In the genomic region with DNA sequence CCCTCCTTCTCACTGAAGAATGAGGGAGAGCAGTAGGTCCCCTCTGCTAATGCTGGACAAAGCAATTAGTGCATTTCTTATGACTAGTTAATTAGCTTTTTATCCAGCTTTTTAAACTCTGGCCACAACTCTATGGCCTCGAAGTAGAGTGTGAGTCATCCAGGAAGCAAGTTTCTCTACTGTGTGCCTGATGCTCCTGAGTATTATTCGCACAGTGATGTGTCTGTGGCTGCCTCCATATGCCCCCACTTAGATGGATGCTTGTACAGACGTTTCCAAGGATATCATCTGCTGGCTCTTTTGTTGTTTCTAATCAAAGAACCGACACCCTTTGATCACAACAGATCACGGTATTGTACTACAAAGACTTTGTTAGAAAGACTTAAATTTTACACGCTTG, we compare ENCODE assay signal across 13 cellular contexts. TPM values are rescaled to one million over a fixed set of nuclear protein-coding genes. Genes with fewer than 3 reads are reported as not detected.
DNase-seq lines count a peak whose midpoint lies in the region; ATAC-seq and TF ChIP-seq lines count a peak whose summit lies in the region.
"Had no signal": no experiment of that assay in that cellular context is flagged by ENCODE, and none has a peak within 500 bp of the region (broad histone marks: within the 10 kb centered on the region; RNA-seq: fewer than 3 reads in every experiment).

No MANE protein-coding gene starts in this region.

- H3K27ac Mint-ChIP-seq in MCF 10A (ENCODE audit: low read depth, unreplicated experiment) = no peak overlapping the region
- H3K27ac Mint-ChIP-seq: nephron had no signal

- DNase-seq in MCF 10A (ENCODE audit: unreplicated experiment) (peak; percentile 30), mammary epithelial cell (no peak), PC-9 (peak in 1 of 2 experiments; percentile 53), epithelial cell of esophagus (ENCODE audit: low read depth) (peak; percentile 37), upper lobe of right lung (no peak), T-helper 1 cell (no peak)
- no peak for DNase-seq in NK-92 treated with Interleukin-12 subunit alpha and Interleukin-12 subunit beta, amount 100 ng/mL, for 24 hours (lab: John Stamatoyannopoulos, UW)
- DNase-seq: brain microvascular endothelial cell, NCI-H2081 had no signal

- CTCF ChIA-PET in MCF 10A (lab: Yijun Ruan, JAX) = interaction anchor here (0.7 kb wide), 1 partner anchor 1021 kb away, joined by 4 read pairs; no protein-coding TSS in a partner anchor
- CTCF ChIA-PET in mammary epithelial cell (lab: Charles Lee; ENCODE audit: low non-redundant PET) = interaction anchor here (0.7 kb wide), 1 partner anchor 74 kb away, joined by 4 read pairs; no protein-coding TSS in a partner anchor
- CTCF ChIA-PET in PC-9 (lab: Charles Lee) = no interaction called here

- H3K79me2 ChIP-seq in mammary epithelial cell (ENCODE audit: insufficient read depth, low read length) (no peaks in the 10 kb centered on the region), PC-9 (ENCODE audit: low read depth) (no peaks in the 10 kb centered on the region)

- peaks cover 9% of the 10 kb centered on the region for H3K4me1 Mint-ChIP-seq in MCF 10A (ENCODE audit: insufficient read depth, unreplicated experiment)
- H3K4me1 Mint-ChIP-seq: nephron had no signal

- H3K36me3 Mint-ChIP-seq in MCF 10A (ENCODE audit: insufficient read depth, unreplicated experiment) = no peaks in the 10 kb centered on the region

- dilution Hi-C loops in mammary epithelial cell (cut with HindIII; ENCODE audit: low sequenced_read_pairs) = no loop called here

- WGBS in mammary epithelial cell (ENCODE audit: low coverage, missing lambda C conversion rate) = 53% methylated on average over 6 of the region's 6 CpGs

- no peak overlapping the region for H3K27ac ChIP-seq in mammary epithelial cell (ENCODE audit: insufficient read depth, low read depth, low read length)
- no peak overlapping the region for H3K27ac ChIP-seq in PC-9
- H3K27ac ChIP-seq in upper lobe of right lung = no peak overlapping the region
- H3K27ac ChIP-seq: brain microvascular endothelial cell, vagina had no signal

- H4K20me1 ChIP-seq in mammary epithelial cell (ENCODE audit: insufficient read depth, low read length) (no peaks in the 10 kb centered on the region), PC-9 (ENCODE audit: insufficient read depth) (peaks cover 3% of the 10 kb centered on the region; the same call in 1 of the 2 replicates)

- ATAC-seq in upper lobe of right lung (peak; percentile 24), HG03469 (IDR thresholded peaks at IDR 0.05; ENCODE audit: unreplicated experiment) (no peak)

- in situ Hi-C loops in mammary epithelial cell (cut with MboI; ENCODE audit: low sequenced_read_pairs in 2 of 2) = no loop called here

- H3F3A ChIP-seq in PC-9 (ENCODE audit: insufficient read depth, low read depth) = no peaks in the 10 kb centered on the region

- H3K27me3 ChIP-seq in mammary epithelial cell (ENCODE audit: insufficient read depth, low read length) (no peaks in the 10 kb centered on the region), PC-9 (ENCODE audit: insufficient read depth, low read depth) (0 out of 2 replicates have a peak, but pooled peaks cover 4% of the 10 kb centered on the region), upper lobe of right lung (no peaks in the 10 kb centered on the region)
- H3K27me3 ChIP-seq: brain microvascular endothelial cell, vagina had no signal

- H2AFZ ChIP-seq in mammary epithelial cell (ENCODE audit: low read depth, low read length) (no peak overlapping the region), PC-9 (no peak overlapping the region)

- H3K9me3 ChIP-seq in mammary epithelial cell (replicated peaks; ENCODE audit: insufficient read depth, low read length) (no peaks in the 10 kb centered on the region), PC-9 (ENCODE audit: insufficient read depth, low read depth) (no peaks in the 10 kb centered on the region), upper lobe of right lung (no peaks in the 10 kb centered on the region)
- H3K9me3 ChIP-seq: vagina had no signal

- BruUV-seq in MCF 10A (replicated peaks; lab: Mats Ljungman, UMichigan) (no TSS peak), mammary epithelial cell (replicated peaks; lab: Mats Ljungman, UMichigan) (no TSS peak), PC-9 (replicated peaks; lab: Mats Ljungman, UMichigan) (no TSS peak)

- POLR2A ChIA-PET in MCF 10A (lab: Yijun Ruan, JAX) = no interaction called here
- POLR2A ChIA-PET in PC-9 (lab: Charles Lee; ENCODE audit: unreplicated experiment) = no interaction called here

- H3K9ac ChIP-seq in mammary epithelial cell (ENCODE audit: insufficient read depth, low read length) = no peak overlapping the region

- no peaks in the 10 kb centered on the region for H3K27me3 Mint-ChIP-seq in MCF 10A (ENCODE audit: insufficient read depth, unreplicated experiment)

- intact Hi-C loops in MCF 10A (cut with micrococcal nuclease) = no loop called here
- intact Hi-C loops in mammary epithelial cell (cut with micrococcal nuclease) = no loop called here
- intact Hi-C loops in PC-9 (cut with micrococcal nuclease; ENCODE audit: unreplicated experiment) = no loop called here
- intact Hi-C loops in upper lobe of right lung (cut with DNase I) = no loop called here

- H3K4me2 ChIP-seq in mammary epithelial cell (ENCODE audit: insufficient read depth, low read depth, low read length) (no peak overlapping the region), PC-9 (peak overlapping the region; percentile 29)

- peaks cover 6% of the 10 kb centered on the region for H3K4me1 ChIP-seq in mammary epithelial cell (ENCODE audit: insufficient read depth, low read length)
- H3K4me1 ChIP-seq in PC-9 (replicated peaks; ENCODE audit: insufficient read depth) = peaks cover 9% of the 10 kb centered on the region
- H3K4me1 ChIP-seq in upper lobe of right lung = no peaks in the 10 kb centered on the region
- H3K4me1 ChIP-seq: vagina had no signal

- H3K36me3 ChIP-seq in mammary epithelial cell (ENCODE audit: insufficient read depth, low read length) (no peaks in the 10 kb centered on the region), PC-9 (ENCODE audit: low read depth) (no peaks in the 10 kb centered on the region), upper lobe of right lung (no peaks in the 10 kb centered on the region)
- H3K36me3 ChIP-seq: brain microvascular endothelial cell, vagina had no signal

- H3K4me3 ChIP-seq in mammary epithelial cell (replicated peaks in 1 of 3; ENCODE audit: insufficient read depth in 1 of 3, low read depth in 2 of 3, low read length in 3 of 3) = no peak overlapping the region
- H3K4me3 ChIP-seq in PC-9 = no peak overlapping the region
- H3K4me3 ChIP-seq in epithelial cell of esophagus (ENCODE audit: low read length) = no peak overlapping the region
- H3K4me3 ChIP-seq in upper lobe of right lung = no peak overlapping the region
- H3K4me3 ChIP-seq: skin epidermis, vagina had no signal

- no peak for TF ChIP-seq CTCF in MCF 10A (IDR thresholded peaks at IDR 0.05; ENCODE audit: unreplicated experiment)
- no peak for TF ChIP-seq CTCF in mammary epithelial cell (conservative IDR thresholded peaks at IDR 0.05 in 1 of 2, IDR thresholded peaks at IDR 0.05 in 1 of 2; ENCODE audit: extremely low read depth in 1 of 2, insufficient read depth in 1 of 2, low read depth in 1 of 2, low read length in 2 of 2)
- TF ChIP-seq CTCF in PC-9 (conservative IDR thresholded peaks at IDR 0.05) = no peak
- no peak for TF ChIP-seq CTCF in epithelial cell of esophagus (IDR thresholded peaks at IDR 0.05; ENCODE audit: insufficient read depth, low read depth, low read length, missing control alignments)
- no peak for TF ChIP-seq CTCF in upper lobe of right lung (IDR thresholded peaks at IDR 0.05)

- no peak overlapping the region for H3K4me3 Mint-ChIP-seq in MCF 10A (ENCODE audit: unreplicated experiment)
- H3K4me3 Mint-ChIP-seq: nephron had no signal

- H3K9me2 ChIP-seq in PC-9 (ENCODE audit: insufficient read depth) = no peaks in the 10 kb centered on the region

- no peaks in the 10 kb centered on the region for H3K9me3 Mint-ChIP-seq in MCF 10A (ENCODE audit: unreplicated experiment)
- H3K9me3 Mint-ChIP-seq: nephron had no signal

RNA-seq across cellular contexts. Expression of gene CHN2, which starts 12.9 kb away (rescaled TPM):
- total RNA-seq in MCF 10A (2022) (5.1 and 8.0 TPM in 2 replicates), mammary epithelial cell (not detected), PC-9 (2021) (not detected in 2 replicates), upper lobe of right lung (14.4 TPM)
- 0.17 TPM for polyA plus RNA-seq in mammary epithelial cell
- polyA minus RNA-seq in mammary epithelial cell = not detected

Comparison
In these comparisons a context has a peak if more than half of its experiments do, and no peak if none do; other contexts are left out.
1. DNase-seq: peak in MCF 10A (single experiment) and epithelial cell of esophagus (single experiment); none in mammary epithelial cell (single experiment), upper lobe of right lung (single experiment), NK-92 treated with Interleukin-12 subunit alpha and Interleukin-12 subunit beta, amount 100 ng/mL, for 24 hours (single experiment) and T-helper 1 cell (0 of 5).